Comparison of ENCODE assay signal across 11 cellular contexts in genomic region chr16:4391635-4392381, GRCh38. TPM values are rescaled to one million over a fixed set of nuclear protein-coding genes. Genes with fewer than 3 reads are reported as not detected.
A peak's percentile ranks its signal among the peaks of the same experiment; 100 is the strongest.
DNase-seq lines count a peak whose midpoint lies in the region; ATAC-seq and TF ChIP-seq lines count a peak whose summit lies in the region.
"Had no signal": no experiment of that assay in that cellular context is flagged by ENCODE, and none has a peak within 500 bp of the region (broad histone marks: within the 10 kb centered on the region; RNA-seq: fewer than 3 reads in every experiment).

No MANE protein-coding gene starts in this region.

- TF ChIP-seq CTCF in Calu3 (IDR thresholded peaks at IDR 0.05; ENCODE audit: unreplicated experiment): no peak

- intact Hi-C loops in Calu3 (cut with micrococcal nuclease; ENCODE audit: unreplicated experiment) (no loop called here), sciatic nerve (cut with DNase I) (no loop called here)

- peak overlapping the region; percentile 79 for H3K27ac Mint-ChIP-seq in Calu3 (ENCODE audit: unreplicated experiment)
- H3K27ac Mint-ChIP-seq: activated B cell treated with CpG ODN at 0.5 μM for 24 hours had no signal

- H3K9me3 Mint-ChIP-seq in Calu3 (ENCODE audit: low read depth, unreplicated experiment): no peaks in the 10 kb centered on the region
- H3K9me3 Mint-ChIP-seq: activated B cell treated with CpG ODN at 0.5 μM for 24 hours had no signal

- H3K36me3 Mint-ChIP-seq in Calu3 (ENCODE audit: insufficient read depth, unreplicated experiment): peaks cover 49% of the 10 kb centered on the region

- peak overlapping the region; percentile 41 for H3K4me3 Mint-ChIP-seq in Calu3 (ENCODE audit: low read depth, unreplicated experiment)
- H3K4me3 Mint-ChIP-seq: activated B cell treated with CpG ODN at 0.5 μM for 24 hours had no signal

- BruUV-seq in Calu3 (replicated peaks; lab: Mats Ljungman, UMichigan): no TSS peak

- H3K4me1 Mint-ChIP-seq in Calu3 (ENCODE audit: low read depth, unreplicated experiment): peaks cover 14% of the 10 kb centered on the region
- H3K4me1 Mint-ChIP-seq: activated B cell treated with CpG ODN at 0.5 μM for 24 hours had no signal

- DNase-seq in Calu3: no peak
- DNase-seq in Jurkat, Clone E6-1 (ENCODE audit: low read depth, low spot score): peak; percentile 47
- DNase-seq in epithelial cell of prostate (ENCODE audit: low read depth, low spot score): no peak
- DNase-seq in sciatic nerve (ENCODE audit: low spot score): no peak
- no peak for DNase-seq in effector CD4-positive, alpha-beta T cell
- no peak for DNase-seq in hippocampal formation (lab: John Stamatoyannopoulos, UW)
- DNase-seq: activated B cell treated with CpG ODN at 0.5 μM for 24 hours; dermis blood vessel endothelial cell; DMS53; stimulated activated CD4-positive, alpha-beta T cell treated with anti-CD3 and anti-CD28 coated beads, Interleukin-1b, Interleukin-23, amount 100 ng/mL, for 48 hours had no signal

- peak; percentile 1 for ATAC-seq in sciatic nerve
- ATAC-seq in GM21515 (IDR thresholded peaks at IDR 0.05; ENCODE audit: unreplicated experiment): no peak

- no peak overlapping the region for H3K4me3 ChIP-seq in Jurkat, Clone E6-1 (ENCODE audit: low read length)

- peak overlapping the region; percentile 69 for H3K27ac ChIP-seq in epithelial cell of prostate

- H3K27me3 Mint-ChIP-seq in Calu3 (ENCODE audit: unreplicated experiment): no peaks in the 10 kb centered on the region
- H3K27me3 Mint-ChIP-seq: activated B cell treated with CpG ODN at 0.5 μM for 24 hours had no signal

- CTCF ChIA-PET in Calu3 (lab: Charles Lee): interaction anchor here (1.2 to 4.8 kb wide), 3 partner anchors 11 to 22 kb away, joined by 5 to 38 read pairs (median 12); no protein-coding TSS in a partner anchor

RNA-seq across cellular contexts. Expression of gene VASN, which starts 20.2 kb away (rescaled TPM):
- total RNA-seq in Calu3 (2022) (18.1 and 22.4 TPM in 2 replicates), sciatic nerve (38.4 TPM)
- 0.31 TPM for polyA plus RNA-seq in Jurkat, Clone E6-1 (2012; ENCODE audit: insufficient read depth, insufficient read length)

RNA-seq across cellular contexts. Expression of gene CORO7, which starts 24.6 kb away (rescaled TPM):
- total RNA-seq in Calu3 (2022) (49.7 and 51.0 TPM in 2 replicates), sciatic nerve (51.5 TPM)
- polyA plus RNA-seq in Jurkat, Clone E6-1 (2012; ENCODE audit: insufficient read depth, insufficient read length): 43.2 TPM

RNA-seq across cellular contexts. Expression of gene DNAJA3, which starts 33.9 kb away (rescaled TPM):
- 93.1 and 99.2 TPM in 2 replicates for total RNA-seq in Calu3 (2022)
- 72.5 TPM for polyA plus RNA-seq in Jurkat, Clone E6-1 (2012; ENCODE audit: insufficient read depth, insufficient read length)
- total RNA-seq in sciatic nerve: 27.8 TPM

RNA-seq across cellular contexts. Expression of gene PAM16, which starts 40.7 kb away (rescaled TPM):
- total RNA-seq in Calu3 (2022) (72.7 and 85.3 TPM in 2 replicates), sciatic nerve (37.8 TPM)
- 79.3 TPM for polyA plus RNA-seq in Jurkat, Clone E6-1 (2012; ENCODE audit: insufficient read depth, insufficient read length)
